Comparison of ENCODE assay signal across 33 cellular contexts in genomic region chr16:68411086-68411485, GRCh38. TPM values are rescaled to one million over a fixed set of nuclear protein-coding genes. Genes with fewer than 3 reads are reported as not detected.
"Had no signal": no experiment of that assay in that cellular context is flagged by ENCODE, and none has a peak within 500 bp of the region (broad histone marks: within the 10 kb centered on the region; RNA-seq: fewer than 3 reads in every experiment).

No MANE protein-coding gene starts in this region.

- H3K36me3 ChIP-seq: adrenal gland, esophagus squamous epithelium, heart right ventricle, left ventricle myocardium inferior, pancreas, sigmoid colon, stomach, thyroid gland, upper lobe of left lung had no signal

- H3K9me3 ChIP-seq: adrenal gland, body of pancreas, esophagus squamous epithelium, heart right ventricle, left ventricle myocardium inferior, pancreas, psoas muscle, sigmoid colon, stomach, thyroid gland, upper lobe of left lung had no signal

- H3K27me3 ChIP-seq: adrenal gland, body of pancreas, pancreas, thyroid gland, upper lobe of left lung had no signal

- FAIRE-seq: pancreas, small intestine had no signal

- H3K27ac Mint-ChIP-seq: activated T-helper 2 cell treated with anti-CD3 and anti-CD28 coated beads, Interferon-gamma antibody, Interleukin-2, Interleukin-4, amounts not matched to agents 10 μg/mL and 5 μg/mL and 100 μg/mL, durations not matched to agents 14 hours and 24 hours and 36 hours; mesothelial cell of epicardium; naive B cell; nephron progenitor cell; stimulated activated naive B cell treated with anti-CD40 and anti-IgM and Interleukin-4, amounts not matched to agents 10 μg/mL and 1 μg/mL and 100 μg/mL, for 72 hours had no signal

- H3K36me3 Mint-ChIP-seq: activated naive CD8-positive, alpha-beta T cell; mesothelial cell of epicardium; naive B cell; stimulated activated naive B cell treated with anti-CD40 and anti-IgM and Interleukin-4, amounts not matched to agents 10 μg/mL and 1 μg/mL and 100 μg/mL, for 72 hours had no signal

- H3K9me3 Mint-ChIP-seq: activated T-helper 2 cell treated with anti-CD3 and anti-CD28 coated beads, Interferon-gamma antibody, Interleukin-2, Interleukin-4, amounts not matched to agents 10 μg/mL and 5 μg/mL and 100 μg/mL, durations not matched to agents 14 hours and 24 hours and 36 hours; mesothelial cell of epicardium; nephron progenitor cell; stimulated activated naive B cell treated with anti-CD40 and anti-IgM and Interleukin-4, amounts not matched to agents 10 μg/mL and 1 μg/mL and 100 μg/mL, for 72 hours had no signal

- H3K27ac ChIP-seq: adrenal gland, body of pancreas, epithelial cell of prostate, esophagus squamous epithelium, heart right ventricle, left ventricle myocardium inferior, pancreas, psoas muscle, sigmoid colon, stomach, thyroid gland, upper lobe of left lung had no signal

- DNase-seq: activated CD4-positive, alpha-beta T cell treated with anti-CD3 and anti-CD28 coated beads for 4 hours; activated CD4-positive, alpha-beta T cell treated with anti-CD3 and anti-CD28 coated beads, Interleukin-2, amount 50 U/mL, for 4 hours; activated CD8-positive, alpha-beta memory T cell treated with anti-CD3 and anti-CD28 coated beads, Interleukin-2, amount 50 U/mL, for 4 hours; activated naive CD4-positive, alpha-beta T cell treated with Interleukin-2 at 50 U/mL for 16 hours; activated T-cell treated with anti-CD3 and anti-CD28 coated beads, Interleukin-2, amount 50 U/mL, for 48 hours; adrenal gland; body of pancreas; cerebellar nuclear complex; esophagus squamous epithelium; foreskin melanocyte; heart right ventricle; left ventricle myocardium inferior; mammary epithelial cell; naive B cell; nephron progenitor cell; nucleus accumbens; psoas muscle; sigmoid colon; small intestine; stimulated activated CD4-positive, alpha-beta T cell treated with anti-CD3 and anti-CD28 coated beads, Interleukin-1b, Interleukin-23, amount 100 ng/mL, for 48 hours; stimulated activated CD4-positive, alpha-beta T cell treated with anti-CD3 and anti-CD28 coated beads, Interleukin-4, amount 100 ng/mL, for 4 hours; stimulated activated CD8-positive, alpha-beta memory T cell treated with anti-CD3 and anti-CD28 coated beads, Interleukin-4, amount 100 ng/mL, for 48 hours; stimulated activated naive B cell treated with anti-CD40 and anti-IgM and Interleukin-4, amounts not matched to agents 10 μg/mL and 1 μg/mL and 100 μg/mL, for 72 hours; stomach; T-helper 1 cell; thyroid gland had no signal

- H3K4me1 ChIP-seq: heart right ventricle, left ventricle myocardium inferior, psoas muscle had no signal

- ATAC-seq: body of pancreas; heart right ventricle; pancreas; psoas muscle; stimulated activated naive B cell treated with anti-CD40 and anti-IgM and Interleukin-4, amounts not matched to agents 10 μg/mL and 1 μg/mL and 100 μg/mL, for 72 hours had no signal

- H3K4me3 ChIP-seq: adrenal gland, body of pancreas, esophagus squamous epithelium, heart right ventricle, left ventricle myocardium inferior, pancreas, psoas muscle, sigmoid colon, stomach, thyroid gland, upper lobe of left lung had no signal

- H3K27me3 Mint-ChIP-seq: activated naive CD8-positive, alpha-beta T cell had no signal

- H3K4me3 Mint-ChIP-seq: activated naive CD8-positive, alpha-beta T cell; mesothelial cell of epicardium; naive B cell; nephron progenitor cell; stimulated activated naive B cell treated with anti-CD40 and anti-IgM and Interleukin-4, amounts not matched to agents 10 μg/mL and 1 μg/mL and 100 μg/mL, for 72 hours had no signal

RNA-seq across cellular contexts. Expression of gene SMPD3, which starts 37.2 kb away (rescaled TPM):
- total RNA-seq: glomerular endothelial cell, mammary epithelial cell had no signal
- polyA plus RNA-seq: mammary epithelial cell had no signal
